In the genomic region with DNA sequence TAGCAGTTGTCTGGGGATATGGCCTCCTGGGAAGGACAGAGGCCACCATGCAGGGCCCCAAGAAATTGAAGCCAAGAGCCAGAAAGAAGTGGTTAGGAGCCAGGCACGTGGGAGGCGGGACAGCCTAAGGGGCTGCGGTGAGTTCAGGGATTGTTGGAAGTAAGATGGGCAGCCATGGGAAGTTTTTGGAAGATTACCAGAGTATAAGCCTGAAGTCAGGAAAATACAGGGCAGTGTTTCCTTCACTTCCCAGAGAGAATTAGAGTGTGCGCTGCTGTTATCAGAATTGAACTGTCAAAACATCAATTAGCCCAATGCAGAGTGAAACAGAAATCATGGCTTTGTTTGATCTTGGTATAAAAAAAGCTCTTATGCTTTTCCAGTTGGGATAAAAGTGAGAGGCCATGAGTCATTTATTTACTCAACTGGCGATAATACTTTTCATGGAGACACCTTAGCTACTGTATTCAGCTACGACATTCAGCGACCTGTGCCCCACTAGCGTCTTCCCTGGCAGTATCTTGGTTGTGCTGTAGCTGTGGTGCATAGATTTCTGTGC, we compare ENCODE assay signal across 9 cellular contexts.
DNase-seq lines count a peak whose midpoint lies in the region; ATAC-seq and TF ChIP-seq lines count a peak whose summit lies in the region.
"Had no signal": no experiment of that assay in that cellular context is flagged by ENCODE, and none has a peak within 500 bp of the region (broad histone marks: within the 10 kb centered on the region; RNA-seq: fewer than 3 reads in every experiment).

No MANE protein-coding gene starts in this region.

- TF ChIP-seq CTCF in chondrocyte (IDR thresholded peaks at IDR 0.05) (no peak), lung (IDR thresholded peaks at IDR 0.05; ENCODE audit: control extremely low read depth, extremely low read depth) (no peak), type B pancreatic cell (conservative IDR thresholded peaks at IDR 0.05) (no peak)

- H3K4me1 Mint-ChIP-seq in chondrocyte (ENCODE audit: low read depth) = peaks cover 68% of the 10 kb centered on the region
- H3K4me1 Mint-ChIP-seq in type B pancreatic cell (ENCODE audit: unreplicated experiment) = peaks cover 53% of the 10 kb centered on the region

- H3K36me3 Mint-ChIP-seq in chondrocyte (ENCODE audit: low read depth) (peaks cover 4% of the 10 kb centered on the region), type B pancreatic cell (peaks cover 2% of the 10 kb centered on the region)

- no peaks in the 10 kb centered on the region for H3K36me3 ChIP-seq in lung (ENCODE audit: control insufficient read depth in 2 of 2, insufficient read depth in 2 of 2, low read length in 2 of 2)

- no peaks in the 10 kb centered on the region for H3K27me3 ChIP-seq in lung (ENCODE audit: control insufficient read depth, insufficient read depth)

- H3K9me3 ChIP-seq in lung (ENCODE audit: control insufficient read depth in 2 of 2, insufficient read depth in 1 of 2, low read length in 1 of 2) = no peaks in the 10 kb centered on the region

- H3K27ac Mint-ChIP-seq in chondrocyte (ENCODE audit: unreplicated experiment) (peak overlapping the region; percentile 91), type B pancreatic cell (peak overlapping the region; percentile 94)

- WGBS in lung, 2 donors = 43 to 55% methylated on average over 8 of the region's 8 CpGs

- no peak overlapping the region for H3K4me3 ChIP-seq in lung

- peaks cover 15 to 44% of the 10 kb centered on the region in 2 donors for H3K4me1 ChIP-seq in lung (ENCODE audit: control insufficient read depth in 2 of 2, insufficient read depth in 2 of 2, low read length in 2 of 2)

- H3K9me3 Mint-ChIP-seq in chondrocyte (ENCODE audit: low read depth) = no peaks in the 10 kb centered on the region
- H3K9me3 Mint-ChIP-seq in type B pancreatic cell = no peaks in the 10 kb centered on the region

- ATAC-seq in lung (ENCODE audit: insufficient read depth, low FRiP score) = peak; percentile 10
- ATAC-seq in GM18498 (IDR thresholded peaks at IDR 0.05; ENCODE audit: unreplicated experiment) = no peak
- no peak for ATAC-seq in GM21526 (IDR thresholded peaks at IDR 0.05; ENCODE audit: low FRiP score, unreplicated experiment)

- peak overlapping the region; percentile 38 to 84 for H3K27ac ChIP-seq in lung (ENCODE audit: low read depth in 1 of 2, low read length in 1 of 2)
- H3K27ac ChIP-seq: HL-60 had no signal

- no peaks in the 10 kb centered on the region for H3K27me3 Mint-ChIP-seq in chondrocyte (ENCODE audit: low read depth)
- no peaks in the 10 kb centered on the region for H3K27me3 Mint-ChIP-seq in type B pancreatic cell

- peak; percentile 30 for DNase-seq in NCI-H1092 treated with DMSO at 0.1 percent for 48 hours (lab: John Stamatoyannopoulos, UW)
- DNase-seq in NCI-H1092 (lab: John Stamatoyannopoulos, UW) = no peak
- no peak for DNase-seq in chondrocyte (ENCODE audit: low spot score)
- DNase-seq in lung (ENCODE audit: low spot score) = no peak
- DNase-seq in type B pancreatic cell (ENCODE audit: extremely low spot score, unreplicated experiment) = no peak
- DNase-seq in NCI-H526 treated with DMSO at 0.1 percent for 48 hours (lab: John Stamatoyannopoulos, UW) = no peak

- H3K4me3 Mint-ChIP-seq in chondrocyte (ENCODE audit: unreplicated experiment) = peak overlapping the region; percentile 29
- peak overlapping the region; percentile 84 for H3K4me3 Mint-ChIP-seq in type B pancreatic cell
